Comparison of ENCODE assay signal across 20 cellular contexts in the genomic region with DNA sequence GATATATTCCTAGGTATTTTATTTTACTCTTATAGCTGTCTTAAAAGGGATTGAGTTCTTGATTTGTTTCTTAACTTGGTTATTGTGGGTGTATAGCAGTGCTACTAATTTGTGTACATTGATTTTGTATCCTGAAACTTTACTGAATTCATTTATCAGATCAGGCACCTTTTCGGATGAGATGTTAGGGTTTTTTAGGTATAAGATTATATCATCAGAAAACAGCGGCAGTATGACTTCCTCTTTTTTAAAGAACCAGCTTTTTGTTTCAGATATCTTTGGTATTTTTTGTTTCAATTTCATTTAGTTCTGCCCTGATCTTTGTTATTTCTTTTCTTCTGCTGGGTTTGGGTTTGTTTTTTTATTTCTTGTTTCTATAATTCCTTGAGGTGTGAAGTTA.
DNase-seq lines count a peak whose midpoint lies in the region; ATAC-seq and TF ChIP-seq lines count a peak whose summit lies in the region.
"Had no signal": no experiment of that assay in that cellular context is flagged by ENCODE, and none has a peak within 500 bp of the region (broad histone marks: within the 10 kb centered on the region; RNA-seq: fewer than 3 reads in every experiment).

No MANE protein-coding gene starts in this region.

- ATAC-seq in GM21367 (IDR thresholded peaks at IDR 0.05; ENCODE audit: unreplicated experiment) = peak; percentile 94
- ATAC-seq in HG03064 (IDR thresholded peaks at IDR 0.05; ENCODE audit: low read depth, unreplicated experiment) = peak; percentile 77
- ATAC-seq in PC-3 = no peak
- ATAC-seq in activated CD4-positive, alpha-beta T cell treated with anti-CD3 and anti-CD28 coated beads for 36 hours = no peak
- ATAC-seq: right cardiac atrium, WTC11 had no signal

- no peaks in the 10 kb centered on the region for H3F3A ChIP-seq in MM.1S (ENCODE audit: insufficient read depth, low read length)
- no peaks in the 10 kb centered on the region for H3F3A ChIP-seq in PC-3 (ENCODE audit: low read length, unreplicated experiment)

- H3K4me2 ChIP-seq in MM.1S (ENCODE audit: low read depth, low read length) (peak overlapping the region; percentile 42), PC-3 (ENCODE audit: low read length) (no peak overlapping the region)

- peaks cover 4% of the 10 kb centered on the region; the same call in 1 of the 2 replicates for H3K4me1 ChIP-seq in MM.1S (ENCODE audit: low read length)
- no peaks in the 10 kb centered on the region for H3K4me1 ChIP-seq in PC-3 (ENCODE audit: insufficient read depth, low read length)
- H3K4me1 ChIP-seq: esophagus muscularis mucosa, HAP-1, Peyer's patch, suprapubic skin had no signal

- TF ChIP-seq CTCF in GM13977 (IDR thresholded peaks at IDR 0.05; ENCODE audit: extremely low read depth, insufficient read depth, missing control alignments) (no peak), MM.1S (IDR thresholded peaks at IDR 0.05; ENCODE audit: low read length) (no peak), PC-3 (conservative IDR thresholded peaks at IDR 0.05; ENCODE audit: low read depth, low read length) (no peak)

- H3K9me3 ChIP-seq in MM.1S (replicated peaks; ENCODE audit: insufficient read depth, low read length) (no peaks in the 10 kb centered on the region), PC-3 (ENCODE audit: low read length) (no peaks in the 10 kb centered on the region)
- H3K9me3 ChIP-seq: esophagus muscularis mucosa, HAP-1 had no signal

- intact Hi-C loops in PC-3 (cut with micrococcal nuclease) = no loop called here
- intact Hi-C loops in activated CD4-positive, alpha-beta T cell treated with anti-CD3 and anti-CD28 coated beads for 36 hours (cut with DNase I, micrococcal nuclease) = no loop called here

- POLR2A ChIA-PET in PC-3 (lab: Charles Lee; ENCODE audit: unreplicated experiment) = no interaction called here
- POLR2A ChIA-PET in activated CD4-positive, alpha-beta T cell treated with anti-CD3 and anti-CD28 coated beads for 36 hours (lab: Charles Lee) = no interaction called here

- peak overlapping the region; percentile 10; the same call in 1 of the 2 replicates for H3K4me3 ChIP-seq in MM.1S (ENCODE audit: low read length)
- H3K4me3 ChIP-seq in PC-3 (ENCODE audit: low read length) = no peak overlapping the region
- H3K4me3 ChIP-seq: esophagus muscularis mucosa, HAP-1, Peyer's patch, suprapubic skin had no signal

- H3K9ac ChIP-seq in MM.1S (ENCODE audit: low read length) (no peak overlapping the region), PC-3 (ENCODE audit: low read length) (no peak overlapping the region)

- H3K36me3 Mint-ChIP-seq in activated CD4-positive, alpha-beta T cell treated with anti-CD3 and anti-CD28 coated beads for 36 hours (ENCODE audit: low read depth) = no peaks in the 10 kb centered on the region
- H3K36me3 Mint-ChIP-seq: WTC11 had no signal

- no peak overlapping the region; the same call in 1 of the 2 replicates for H3K27ac ChIP-seq in MM.1S (ENCODE audit: low read length)
- H3K27ac ChIP-seq in PC-3 (ENCODE audit: low read length) = no peak overlapping the region
- H3K27ac ChIP-seq: esophagus muscularis mucosa, Peyer's patch, suprapubic skin had no signal

- CTCF ChIA-PET in PC-3 (lab: Charles Lee) = no interaction called here
- CTCF ChIA-PET in activated CD4-positive, alpha-beta T cell treated with anti-CD3 and anti-CD28 coated beads for 36 hours (lab: Charles Lee) = no interaction called here

- no peak overlapping the region for H3K4me3 Mint-ChIP-seq in activated CD4-positive, alpha-beta T cell treated with anti-CD3 and anti-CD28 coated beads for 36 hours
- H3K4me3 Mint-ChIP-seq: activated naive CD4-positive, alpha-beta T cell treated with anti-CD3 and anti-CD28 coated beads for 36 hours; WTC11 had no signal

- H3K9me3 Mint-ChIP-seq in activated CD4-positive, alpha-beta T cell treated with anti-CD3 and anti-CD28 coated beads for 36 hours (ENCODE audit: low read depth) = peaks cover 18% of the 10 kb centered on the region

- no peaks in the 10 kb centered on the region for H3K27me3 Mint-ChIP-seq in activated CD4-positive, alpha-beta T cell treated with anti-CD3 and anti-CD28 coated beads for 36 hours

- H2AFZ ChIP-seq in MM.1S (ENCODE audit: low read length) (0 out of 2 replicates have a peak overlapping the region, but pooled peaks have one; percentile 15), PC-3 (ENCODE audit: low read length) (no peak overlapping the region)

- H3K79me2 ChIP-seq in MM.1S (ENCODE audit: low read length) (no peaks in the 10 kb centered on the region), PC-3 (ENCODE audit: low read length) (no peaks in the 10 kb centered on the region)

- H3K9me2 ChIP-seq in MM.1S (replicated peaks; ENCODE audit: insufficient read depth, low read length) (no peaks in the 10 kb centered on the region), PC-3 (replicated peaks; ENCODE audit: low read length) (no peaks in the 10 kb centered on the region)

- no peaks in the 10 kb centered on the region for H3K27me3 ChIP-seq in MM.1S (replicated peaks; ENCODE audit: insufficient read depth, low read length)
- no peaks in the 10 kb centered on the region for H3K27me3 ChIP-seq in PC-3 (ENCODE audit: low read length)
- H3K27me3 ChIP-seq: esophagus muscularis mucosa, Peyer's patch, suprapubic skin had no signal

- no TSS peak for BruUV-seq in PC-3 (replicated peaks; lab: Mats Ljungman, UMichigan)

- in situ Hi-C loops in GM13977 (cut with MboI; ENCODE audit: low pct_unique_long_range_greater_than_20kb, low sequenced_read_pairs, unreplicated experiment) = no loop called here

- H3K36me3 ChIP-seq in MM.1S (replicated peaks; ENCODE audit: insufficient read depth, low read length) = no peaks in the 10 kb centered on the region
- no peaks in the 10 kb centered on the region for H3K36me3 ChIP-seq in PC-3 (ENCODE audit: low read depth, low read length)
- H3K36me3 ChIP-seq: esophagus muscularis mucosa, HAP-1, Peyer's patch, suprapubic skin had no signal

- H3K4me1 Mint-ChIP-seq in activated CD4-positive, alpha-beta T cell treated with anti-CD3 and anti-CD28 coated beads for 36 hours = no peaks in the 10 kb centered on the region
- H3K4me1 Mint-ChIP-seq: WTC11 had no signal

- peak; percentile 15 for DNase-seq in GM13977 (ENCODE audit: low spot score)
- peak; percentile 21 for DNase-seq in MM.1S
- no peak for DNase-seq in SIG-M5 treated with dmso at 0.1 percent for 504 hours (lab: John Stamatoyannopoulos, UW; ENCODE audit: unreplicated experiment)
- no peak for DNase-seq in PC-3
- DNase-seq in NCI-H2081 (lab: John Stamatoyannopoulos, UW) = no peak
- DNase-seq in activated CD4-positive, alpha-beta T cell treated with anti-CD3 and anti-CD28 coated beads for 36 hours = no peak
- DNase-seq: 8988T; activated naive CD4-positive, alpha-beta T cell treated with anti-CD3 and anti-CD28 coated beads for 36 hours; DMS79; midbrain; NCI-H1436 treated with DMSO at 0.1 percent for 48 hours; NCI-H510A treated with DMSO at 0.1 percent for 48 hours; Peyer's patch; right cardiac atrium had no signal

- H4K20me1 ChIP-seq in MM.1S (ENCODE audit: insufficient read depth, low read length) (no peaks in the 10 kb centered on the region), PC-3 (ENCODE audit: low read length) (no peaks in the 10 kb centered on the region)

- H3K27ac Mint-ChIP-seq in activated CD4-positive, alpha-beta T cell treated with anti-CD3 and anti-CD28 coated beads for 36 hours = no peak overlapping the region
- H3K27ac Mint-ChIP-seq: activated naive CD4-positive, alpha-beta T cell treated with anti-CD3 and anti-CD28 coated beads for 36 hours; WTC11 had no signal

Comparison
In these comparisons a context has a peak if more than half of its experiments do, and no peak if none do; other contexts are left out.
1. DNase-seq: peak in GM13977 (single experiment) and MM.1S (single experiment); none in SIG-M5 treated with dmso at 0.1 percent for 504 hours (single experiment), PC-3 (single experiment), NCI-H2081 (0 of 2) and activated CD4-positive, alpha-beta T cell treated with anti-CD3 and anti-CD28 coated beads for 36 hours (single experiment).
2. ATAC-seq: peak in GM21367 (single experiment) and HG03064 (single experiment); none in PC-3 (single experiment) and activated CD4-positive, alpha-beta T cell treated with anti-CD3 and anti-CD28 coated beads for 36 hours (single experiment).